8 cellular contexts compared by ENCODE assay signal in genomic region chr17:49997773-49998703, GRCh38. TPM values are rescaled to one million over a fixed set of nuclear protein-coding genes. Genes with fewer than 3 reads are reported as not detected.
DNase-seq lines count a peak whose midpoint lies in the region; ATAC-seq and TF ChIP-seq lines count a peak whose summit lies in the region.

No MANE protein-coding gene starts in this region.

- peaks cover 6% of the 10 kb centered on the region for H3K36me3 Mint-ChIP-seq in activated T-helper 17 cell treated with anti-CD3 and anti-CD28 coated beads, Interleukin-2, amount 50 U/mL, for 72 hours (ENCODE audit: low read depth)

- H3K4me1 Mint-ChIP-seq in activated T-helper 17 cell treated with anti-CD3 and anti-CD28 coated beads, Interleukin-2, amount 50 U/mL, for 72 hours: peaks cover 16% of the 10 kb centered on the region

- no peaks in the 10 kb centered on the region for H4K20me1 ChIP-seq in MM.1S (ENCODE audit: insufficient read depth, low read length)

- no peaks in the 10 kb centered on the region for H3K36me3 ChIP-seq in MM.1S (replicated peaks; ENCODE audit: insufficient read depth, low read length)

- POLR2A ChIA-PET in RWPE1 (lab: Yijun Ruan, JAX; ENCODE audit: low non-redundant PET): no interaction called here

- H3K27me3 Mint-ChIP-seq in activated T-helper 17 cell treated with anti-CD3 and anti-CD28 coated beads, Interleukin-2, amount 50 U/mL, for 72 hours: peaks cover 58% of the 10 kb centered on the region

- DNase-seq in AG09319 (ENCODE audit: extremely low read depth, low read depth) (peak; percentile 59), MM.1S (peak; percentile 82), RWPE1 (ENCODE audit: low spot score) (peak; percentile 89), foreskin fibroblast (peak; percentile 59 to 89), nucleus accumbens (lab: John Stamatoyannopoulos, UW) (peak in 45 of 56 donors; percentile 6 to 77 (median 43)), superior temporal gyrus (ENCODE audit: extremely low spot score) (peak; percentile 89)

- no peaks in the 10 kb centered on the region for H3K4me1 ChIP-seq in MM.1S (ENCODE audit: low read length)

- H3K4me2 ChIP-seq in MM.1S (ENCODE audit: low read depth, low read length): peak overlapping the region; percentile 88

- H3K9me2 ChIP-seq in MM.1S (replicated peaks; ENCODE audit: insufficient read depth, low read length): no peaks in the 10 kb centered on the region

- H3K27me3 ChIP-seq in MM.1S (replicated peaks; ENCODE audit: insufficient read depth, low read length): peaks cover 88% of the 10 kb centered on the region

- no peaks in the 10 kb centered on the region for H3K9me3 Mint-ChIP-seq in activated T-helper 17 cell treated with anti-CD3 and anti-CD28 coated beads, Interleukin-2, amount 50 U/mL, for 72 hours

- peak overlapping the region; percentile 24; the same call in 1 of the 2 replicates for H3K9ac ChIP-seq in MM.1S (ENCODE audit: low read length)

- CTCF ChIA-PET in RWPE1 (lab: Yijun Ruan, JAX): interaction anchor here (0.5 to 6.0 kb wide), 45 partner anchors 13 to 855 kb away, joined by 3 to 77 read pairs (median 4); partner anchors contain the start of gene SLC35B1

- peak overlapping the region; percentile 39 for H3K4me3 Mint-ChIP-seq in activated T-helper 17 cell treated with anti-CD3 and anti-CD28 coated beads, Interleukin-2, amount 50 U/mL, for 72 hours

- peak; percentile 92 for TF ChIP-seq CTCF in AG09319 (IDR thresholded peaks at IDR 0.05; ENCODE audit: low read depth, low read length)
- peak; percentile 97 for TF ChIP-seq CTCF in MM.1S (IDR thresholded peaks at IDR 0.05; ENCODE audit: low read length)
- TF ChIP-seq CTCF in RWPE1 (conservative IDR thresholded peaks at IDR 0.05; ENCODE audit: low read depth): peak; percentile 94
- TF ChIP-seq CTCF in foreskin fibroblast (IDR thresholded peaks at IDR 0.05; ENCODE audit: low read depth, low read length): peak; percentile 91

- H3K4me3 ChIP-seq in MM.1S (ENCODE audit: low read length): peak overlapping the region; percentile 44
- no peak overlapping the region for H3K4me3 ChIP-seq in foreskin fibroblast (ENCODE audit: low read depth in 1 of 2, low read length in 2 of 2)

- ATAC-seq in GM19438 (IDR thresholded peaks at IDR 0.05; ENCODE audit: low read depth, unreplicated experiment): peak; percentile 56
- ATAC-seq in activated T-helper 17 cell treated with anti-CD3 and anti-CD28 coated beads, Interleukin-2, amount 50 U/mL, for 72 hours (replicated peaks): peak; percentile 87

- no peak overlapping the region for H3K27ac Mint-ChIP-seq in activated T-helper 17 cell treated with anti-CD3 and anti-CD28 coated beads, Interleukin-2, amount 50 U/mL, for 72 hours

- H3F3A ChIP-seq in MM.1S (ENCODE audit: insufficient read depth, low read length): no peaks in the 10 kb centered on the region; the same call in 1 of the 2 replicates

- no peaks in the 10 kb centered on the region for H3K79me2 ChIP-seq in MM.1S (ENCODE audit: low read length)

- no peak overlapping the region for H3K27ac ChIP-seq in MM.1S (ENCODE audit: low read length)
- peak overlapping the region; percentile 68 for H3K27ac ChIP-seq in RWPE1

- H3K9me3 ChIP-seq in MM.1S (replicated peaks; ENCODE audit: insufficient read depth, low read length): no peaks in the 10 kb centered on the region

- H2AFZ ChIP-seq in MM.1S (ENCODE audit: low read length): peak overlapping the region; percentile 99

RNA-seq across cellular contexts. Expression of gene DLX3, which starts 3.0 kb away (rescaled TPM):
- not detected for total RNA-seq in activated T-helper 17 cell treated with anti-CD3 and anti-CD28 coated beads, Interleukin-2, amount 50 U/mL, for 72 hours

RNA-seq across cellular contexts. Expression of gene DLX4, which starts 29.0 kb away (rescaled TPM):
- total RNA-seq in activated T-helper 17 cell treated with anti-CD3 and anti-CD28 coated beads, Interleukin-2, amount 50 U/mL, for 72 hours: under 1 TPM; 0.39 to 0.61 TPM

RNA-seq across cellular contexts. Expression of gene ITGA3, which starts 57.9 kb away (rescaled TPM):
- 10 to 100 TPM in 1 of 2 donors, 1 to 10 TPM in 1; 5.3 to 22.2 TPM for total RNA-seq in activated T-helper 17 cell treated with anti-CD3 and anti-CD28 coated beads, Interleukin-2, amount 50 U/mL, for 72 hours
